Comparison of ENCODE assay signal across 1 cellular context in genomic region chr13:32779119-32779518, GRCh38.
TF ChIP-seq lines count a peak whose summit lies in the region.

No MANE protein-coding gene starts in this region.

TF ChIP-seq in SK-N-SH, 30 proteins besides CTCF, POLR2A, EP300 and RAD21 (continued from another document):
- no peak for TF ChIP-seq SIN3A (IDR thresholded peaks at IDR 0.05; ENCODE audit: borderline replicate concordance, low read depth, low read length)
- no peak for TF ChIP-seq GABPA (IDR thresholded peaks at IDR 0.05; ENCODE audit: low read depth)
- no peak for TF ChIP-seq MAX (IDR thresholded peaks at IDR 0.05; ENCODE audit: low read depth)
- no peak for TF ChIP-seq PBX3 (IDR thresholded peaks at IDR 0.05)
- TF ChIP-seq NRF1 (IDR thresholded peaks at IDR 0.05; ENCODE audit: low read depth, low read length), result no peak
